21 cellular contexts compared by ENCODE assay signal in genomic region chr1:168760241-168760640, GRCh38. TPM values are rescaled to one million over a fixed set of nuclear protein-coding genes. Genes with fewer than 3 reads are reported as not detected.
"Had no signal": no experiment of that assay in that cellular context is flagged by ENCODE, and none has a peak within 500 bp of the region (broad histone marks: within the 10 kb centered on the region; RNA-seq: fewer than 3 reads in every experiment).

No MANE protein-coding gene starts in this region.

- DNase-seq: IMR-90, Karpas-422, KG1, MG63, NCI-H1092, NCI-H1105 treated with DMSO at 0.1 percent for 48 hours, NCI-H1417 treated with DMSO at 0.1 percent for 48 hours, NCI-H1694 treated with DMSO at 0.1 percent for 48 hours, NCI-H2081, NCI-H2107, NCI-H2227 treated with DMSO at 0.1 percent for 48 hours, NCI-H524, NCI-H69, NCI-H774, RPMI8226, SHP77 treated with DMSO at 0.1 percent for 48 hours, SJCRH30 had no signal

- H3K36me3 ChIP-seq: MG63, SJCRH30 had no signal

- H3K27me3 ChIP-seq: MG63, SJCRH30 had no signal

- H3K9me3 ChIP-seq: MG63, SJCRH30 had no signal

- H3K4me3 ChIP-seq: MG63, SJCRH30 had no signal

- H3K4me1 ChIP-seq: SJCRH30 had no signal

- ATAC-seq: HepG2, SK-N-SH treated with all-trans-retinoic acid at 6 μM for 48 hours had no signal

- H3K27ac ChIP-seq: SJCRH30 had no signal

RNA-seq across cellular contexts. Expression of gene DPT, which starts 31.2 kb away (rescaled TPM):
- total RNA-seq: HepG2, HT1080, IMR-90, NCI-H460, SJCRH30 had no signal
- polyA plus RNA-seq: IMR-90 had no signal
